3 cellular contexts compared by ENCODE assay signal in genomic region chr1:201901036-201901435, GRCh38. TPM values are rescaled to one million over a fixed set of nuclear protein-coding genes. Genes with fewer than 3 reads are reported as not detected.
"Had no signal": no experiment of that assay in that cellular context is flagged by ENCODE, and none has a peak within 500 bp of the region (broad histone marks: within the 10 kb centered on the region; RNA-seq: fewer than 3 reads in every experiment).

No MANE protein-coding gene starts in this region.

RNA-seq across cellular contexts. Expression of gene SHISA4, which starts 12.3 kb away (rescaled TPM):
- polyA plus RNA-seq: naive thymus-derived CD8-positive, alpha-beta T cell had no signal

RNA-seq across cellular contexts. Expression of gene LMOD1, which starts 45.3 kb away (rescaled TPM):
- total RNA-seq: epithelial cell of proximal tubule; naive thymus-derived CD8-positive, alpha-beta T cell had no signal
- polyA plus RNA-seq: mammary epithelial cell; naive thymus-derived CD8-positive, alpha-beta T cell had no signal
